Comparison of ENCODE assay signal across 9 cellular contexts in genomic region chr12:110199360-110200123, GRCh38.
A peak's percentile ranks its signal among the peaks of the same experiment; 100 is the strongest.
DNase-seq lines count a peak whose midpoint lies in the region; ATAC-seq and TF ChIP-seq lines count a peak whose summit lies in the region.
"Had no signal": no experiment of that assay in that cellular context is flagged by ENCODE, and none has a peak within 500 bp of the region (broad histone marks: within the 10 kb centered on the region; RNA-seq: fewer than 3 reads in every experiment).

No MANE protein-coding gene starts in this region.

- H3K79me2 ChIP-seq in OCI-LY7 (ENCODE audit: insufficient read depth, low read depth, low read length) (no peaks in the 10 kb centered on the region), fibroblast of lung (ENCODE audit: control insufficient read depth, insufficient read depth, low read length) (no peaks in the 10 kb centered on the region)

- H3K4me1 ChIP-seq in OCI-LY7 (ENCODE audit: insufficient read depth, low read length, poor library complexity, severe bottlenecking) (peaks cover 21% of the 10 kb centered on the region), fibroblast of lung (ENCODE audit: control insufficient read depth, extremely low read depth, insufficient read depth, low read length) (peaks cover 12% of the 10 kb centered on the region), heart left ventricle (peaks cover 0 to 5% (median 0%) of the 10 kb centered on the region in 12 donors)

- no peaks in the 10 kb centered on the region for H3K27me3 ChIP-seq in fibroblast of lung (ENCODE audit: control insufficient read depth, insufficient read depth, low read length)
- no peaks in the 10 kb centered on the region for H3K27me3 ChIP-seq in heart left ventricle

- intact Hi-C loops in activated naive CD4-positive, alpha-beta T cell treated with anti-CD3 and anti-CD28 coated beads for 36 hours (cut with micrococcal nuclease), result no loop called here
- intact Hi-C loops in OCI-LY7 (cut with micrococcal nuclease; ENCODE audit: unreplicated experiment) (no loop called here), heart left ventricle (cut with DNase I) (no loop called here)

- no peak overlapping the region for H3K27ac Mint-ChIP-seq in activated naive CD4-positive, alpha-beta T cell treated with anti-CD3 and anti-CD28 coated beads for 36 hours
- H3K27ac Mint-ChIP-seq: dendritic cell treated with granulocyte-macrophage colony-stimulating factor and Interleukin-4, amounts not matched to agents 40 ng/mL and 50 ng/mL, for 4 days had no signal

- no peak for TF ChIP-seq CTCF in OCI-LY7 (conservative IDR thresholded peaks at IDR 0.05; ENCODE audit: low read length)
- TF ChIP-seq CTCF in fibroblast of lung (conservative IDR thresholded peaks at IDR 0.05 in 1 of 2, IDR thresholded peaks at IDR 0.05 in 1 of 2; ENCODE audit: low read depth in 1 of 2, low read length in 2 of 2), result no peak
- no peak for TF ChIP-seq CTCF in heart left ventricle (IDR thresholded peaks at IDR 0.05)

- POLR2A ChIA-PET in OCI-LY7 (lab: Charles Lee), result interaction anchor here (0.5 to 2.3 kb wide), 9 partner anchors 8 to 376 kb away, joined by 3 to 11 read pairs (median 5); no protein-coding TSS in a partner anchor

- no peaks in the 10 kb centered on the region for H3K36me3 ChIP-seq in OCI-LY7 (ENCODE audit: insufficient read depth, low read length)
- H3K36me3 ChIP-seq in fibroblast of lung (ENCODE audit: control insufficient read depth, insufficient read depth, low read length), result peaks cover 1% of the 10 kb centered on the region
- H3K36me3 ChIP-seq in heart left ventricle, result peaks cover 0 to 39% (median 9%) of the 10 kb centered on the region in 9 donors

- TF ChIP-seq POLR2A in heart left ventricle (IDR thresholded peaks at IDR 0.05), result no peak

- H3K27ac ChIP-seq in OCI-LY7 (ENCODE audit: low read depth, low read length, poor library complexity, severe bottlenecking) (no peak overlapping the region), fibroblast of lung (ENCODE audit: insufficient read depth, low read length) (peak overlapping the region; percentile 43), heart left ventricle (no peak overlapping the region)

- no peaks in the 10 kb centered on the region for H3K9me3 Mint-ChIP-seq in activated naive CD4-positive, alpha-beta T cell treated with anti-CD3 and anti-CD28 coated beads for 36 hours
- H3K9me3 Mint-ChIP-seq: dendritic cell treated with granulocyte-macrophage colony-stimulating factor and Interleukin-4, amounts not matched to agents 40 ng/mL and 50 ng/mL, for 4 days had no signal

- H3K9me3 ChIP-seq in OCI-LY7 (ENCODE audit: low read length) (no peaks in the 10 kb centered on the region; the same call in 1 of the 2 replicates), fibroblast of lung (ENCODE audit: control insufficient read depth, insufficient read depth, low read depth, low read length) (no peaks in the 10 kb centered on the region), heart left ventricle (no peaks in the 10 kb centered on the region)

- H4K20me1 ChIP-seq in OCI-LY7 (ENCODE audit: insufficient read depth, low read length) (no peaks in the 10 kb centered on the region), fibroblast of lung (ENCODE audit: control insufficient read depth, extremely low read depth, insufficient read depth, low read length) (no peaks in the 10 kb centered on the region)

- no peaks in the 10 kb centered on the region for H3K27me3 Mint-ChIP-seq in activated naive CD4-positive, alpha-beta T cell treated with anti-CD3 and anti-CD28 coated beads for 36 hours (ENCODE audit: low read depth)
- H3K27me3 Mint-ChIP-seq: dendritic cell treated with granulocyte-macrophage colony-stimulating factor and Interleukin-4, amounts not matched to agents 40 ng/mL and 50 ng/mL, for 4 days had no signal

- H3K4me1 Mint-ChIP-seq in activated naive CD4-positive, alpha-beta T cell treated with anti-CD3 and anti-CD28 coated beads for 36 hours (ENCODE audit: low read depth), result peaks cover 7% of the 10 kb centered on the region

- DNase-seq in activated naive CD4-positive, alpha-beta T cell treated with anti-CD3 and anti-CD28 coated beads for 36 hours, result peak; percentile 17
- no peak for DNase-seq in activated naive CD4-positive, alpha-beta T cell (lab: John Stamatoyannopoulos, UW)
- DNase-seq in OCI-LY7 (ENCODE audit: low spot score) (peak; percentile 30), fibroblast of lung (ENCODE audit: low read depth in 2 of 2) (peak; percentile 65 to 87), smooth muscle cell of the brain vasculature (ENCODE audit: low read depth, low spot score) (peak; percentile 57), heart left ventricle (no peak)

- no peaks in the 10 kb centered on the region for H3K36me3 Mint-ChIP-seq in activated naive CD4-positive, alpha-beta T cell treated with anti-CD3 and anti-CD28 coated beads for 36 hours (ENCODE audit: low read depth)

- peak overlapping the region; percentile 2 for H3K4me3 ChIP-seq in OCI-LY7 (ENCODE audit: low read depth, low read length, poor library complexity, severe bottlenecking)
- H3K4me3 ChIP-seq in fibroblast of lung (replicated peaks in 1 of 4; ENCODE audit: control extremely low read depth in 1 of 4, insufficient read depth in 1 of 4, low read depth in 3 of 4, low read length in 4 of 4), result peak overlapping the region in 1 of 4 experiments; percentile 8
- no peak overlapping the region for H3K4me3 ChIP-seq in heart left ventricle

- H3K4me2 ChIP-seq in OCI-LY7 (ENCODE audit: low read length) (peak overlapping the region; percentile 51), fibroblast of lung (ENCODE audit: extremely low read depth, insufficient read depth, low read length) (peak overlapping the region; percentile 64)

- CTCF ChIA-PET in activated naive CD4-positive, alpha-beta T cell treated with anti-CD3 and anti-CD28 coated beads for 36 hours (lab: Charles Lee), result no interaction called here
- CTCF ChIA-PET in OCI-LY7 (lab: Charles Lee; ENCODE audit: unreplicated experiment), result interaction anchor here (0.6 kb wide), 1 partner anchor 215 kb away, joined by 3 read pairs; no protein-coding TSS in a partner anchor

- no peak overlapping the region for H3K4me3 Mint-ChIP-seq in activated naive CD4-positive, alpha-beta T cell treated with anti-CD3 and anti-CD28 coated beads for 36 hours
- H3K4me3 Mint-ChIP-seq: dendritic cell treated with granulocyte-macrophage colony-stimulating factor and Interleukin-4, amounts not matched to agents 40 ng/mL and 50 ng/mL, for 4 days had no signal

- H3K9ac ChIP-seq in fibroblast of lung (ENCODE audit: insufficient read depth, low read length), result no peak overlapping the region

- ATAC-seq in heart left ventricle (no peak), HG02885 (IDR thresholded peaks at IDR 0.05; ENCODE audit: poor library complexity, unreplicated experiment) (no peak), GM19023 (IDR thresholded peaks at IDR 0.05; ENCODE audit: unreplicated experiment) (no peak)

- BruUV-seq in OCI-LY7 (replicated peaks; lab: Mats Ljungman, UMichigan), result no TSS peak

- no peaks in the 10 kb centered on the region for H3K9me2 ChIP-seq in OCI-LY7 (ENCODE audit: insufficient read depth, low read length)

- 21 to 38% (median 30%) methylated on average over 6 of the region's 6 CpGs for WGBS in heart left ventricle, 4 donors

- peak overlapping the region; percentile 64 for H2AFZ ChIP-seq in OCI-LY7 (ENCODE audit: low read length)
- H2AFZ ChIP-seq in fibroblast of lung (ENCODE audit: low read length), result no peak overlapping the region

Comparison
In these comparisons a context has a peak if more than half of its experiments do, and no peak if none do; other contexts are left out.
1. DNase-seq: peak in activated naive CD4-positive, alpha-beta T cell treated with anti-CD3 and anti-CD28 coated beads for 36 hours (single experiment), OCI-LY7 (single experiment), fibroblast of lung (2 of 2) and smooth muscle cell of the brain vasculature (single experiment); none in activated naive CD4-positive, alpha-beta T cell (0 of 4) and heart left ventricle (0 of 5).